In the genomic region with DNA sequence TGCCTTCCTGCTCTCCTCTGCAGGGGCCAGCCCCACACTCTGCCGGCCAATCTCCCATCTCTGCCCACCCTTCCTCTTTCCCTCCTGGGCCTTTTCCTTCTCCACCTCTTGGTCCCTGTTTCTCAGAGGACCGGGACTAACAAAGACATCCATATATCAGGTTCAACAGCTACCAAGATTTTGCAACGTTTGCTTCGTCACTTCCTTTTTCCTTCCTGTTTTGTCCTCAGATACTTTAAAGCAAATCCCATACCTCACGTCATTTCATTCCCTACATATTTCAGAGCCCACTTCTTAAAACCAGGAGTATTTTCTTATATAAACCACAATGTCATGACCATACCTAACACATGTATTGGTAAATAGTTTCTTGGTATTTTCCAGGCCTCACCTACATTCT, we compare ENCODE assay signal across 20 cellular contexts. TPM values are rescaled to one million over a fixed set of nuclear protein-coding genes. Genes with fewer than 3 reads are reported as not detected.
DNase-seq lines count a peak whose midpoint lies in the region; ATAC-seq, FAIRE-seq and TF ChIP-seq lines count a peak whose summit lies in the region.
"Had no signal": no experiment of that assay in that cellular context is flagged by ENCODE, and none has a peak within 500 bp of the region (broad histone marks: within the 10 kb centered on the region; RNA-seq: fewer than 3 reads in every experiment).

No MANE protein-coding gene starts in this region.

- H3K27me3 ChIP-seq in astrocyte (ENCODE audit: insufficient read depth, low read length): no peaks in the 10 kb centered on the region
- H3K27me3 ChIP-seq: brain microvascular endothelial cell, gastrocnemius medialis had no signal

- H3K9me3 Mint-ChIP-seq in astrocyte (ENCODE audit: unreplicated experiment) (peaks cover 2% of the 10 kb centered on the region), type B pancreatic cell (peaks cover 7% of the 10 kb centered on the region)
- no peaks in the 10 kb centered on the region for H3K9me3 Mint-ChIP-seq in activated naive CD4-positive, alpha-beta T cell treated with anti-CD3 and anti-CD28 coated beads for 36 hours

- no peaks in the 10 kb centered on the region for H4K20me1 ChIP-seq in astrocyte (ENCODE audit: insufficient read depth, low read length)

- H3K4me3 ChIP-seq in astrocyte (ENCODE audit: insufficient read depth, low read depth, low read length): no peak overlapping the region
- H3K4me3 ChIP-seq: gastrocnemius medialis, GM23338 had no signal

- CTCF ChIA-PET in activated naive CD4-positive, alpha-beta T cell treated with anti-CD3 and anti-CD28 coated beads for 36 hours (lab: Charles Lee): no interaction called here

- no peaks in the 10 kb centered on the region for H3K36me3 ChIP-seq in astrocyte (ENCODE audit: insufficient read depth, low read length)
- H3K36me3 ChIP-seq: brain microvascular endothelial cell, gastrocnemius medialis had no signal

- H3K27ac ChIP-seq in astrocyte (ENCODE audit: low read depth, low read length): no peak overlapping the region
- H3K27ac ChIP-seq: brain microvascular endothelial cell, gastrocnemius medialis had no signal

- H3K4me1 Mint-ChIP-seq in astrocyte (ENCODE audit: low read depth, unreplicated experiment) (peaks cover 14% of the 10 kb centered on the region), type B pancreatic cell (ENCODE audit: unreplicated experiment) (peaks cover 29% of the 10 kb centered on the region)
- H3K4me1 Mint-ChIP-seq in activated naive CD4-positive, alpha-beta T cell treated with anti-CD3 and anti-CD28 coated beads for 36 hours (ENCODE audit: low read depth): peaks cover 4% of the 10 kb centered on the region
- H3K4me1 Mint-ChIP-seq: GM23338 had no signal

- TF ChIP-seq CTCF in astrocyte (IDR thresholded peaks at IDR 0.05; ENCODE audit: insufficient read depth, low read depth, low read length): no peak
- TF ChIP-seq CTCF in type B pancreatic cell (conservative IDR thresholded peaks at IDR 0.05): no peak

- intact Hi-C loops in activated naive CD4-positive, alpha-beta T cell treated with anti-CD3 and anti-CD28 coated beads for 36 hours (cut with micrococcal nuclease): no loop called here

- no peaks in the 10 kb centered on the region for H3K79me2 ChIP-seq in astrocyte (ENCODE audit: insufficient read depth, low read length)

- H3K4me1 ChIP-seq in astrocyte (ENCODE audit: insufficient read depth, low read length): peaks cover 16% of the 10 kb centered on the region
- H3K4me1 ChIP-seq: gastrocnemius medialis had no signal

- H3K4me2 ChIP-seq in astrocyte (ENCODE audit: low read length): no peak overlapping the region
- H3K4me2 ChIP-seq: GM23338 had no signal

- H2AFZ ChIP-seq in astrocyte (ENCODE audit: low read depth, low read length): no peak overlapping the region

- ATAC-seq in GM21447 (IDR thresholded peaks at IDR 0.05; ENCODE audit: unreplicated experiment): no peak
- ATAC-seq: activated CD4-positive, alpha-beta T cell treated with anti-CD3 and anti-CD28 coated beads for 36 hours; gastrocnemius medialis; GM23338 had no signal

- H3K4me3 Mint-ChIP-seq in astrocyte (ENCODE audit: unreplicated experiment) (no peak overlapping the region), type B pancreatic cell (no peak overlapping the region)
- no peak overlapping the region for H3K4me3 Mint-ChIP-seq in activated naive CD4-positive, alpha-beta T cell treated with anti-CD3 and anti-CD28 coated beads for 36 hours
- H3K4me3 Mint-ChIP-seq: activated CD4-positive, alpha-beta T cell treated with anti-CD3 and anti-CD28 coated beads for 36 hours; GM23338 had no signal

- H3K9ac ChIP-seq in astrocyte (ENCODE audit: low read length): no peak overlapping the region

- no peak for FAIRE-seq in astrocyte (lab: Jason Lieb, UNC)
- FAIRE-seq: TTC549 had no signal

- DNase-seq in ELR (ENCODE audit: low read depth): peak; percentile 63
- peak; percentile 47 to 54 for DNase-seq in Kasumi-1 (lab: John Stamatoyannopoulos, UW)
- peak; percentile 25 for DNase-seq in astrocyte (ENCODE audit: low read depth)
- DNase-seq in lung microvascular endothelial cell (ENCODE audit: low read depth in 2 of 2): peak; percentile 17 to 85
- no peak for DNase-seq in iPS-NIHi11 (ENCODE audit: low spot score)
- DNase-seq in type B pancreatic cell (ENCODE audit: extremely low spot score, unreplicated experiment): no peak
- no peak for DNase-seq in activated naive CD4-positive, alpha-beta T cell treated with anti-CD3 and anti-CD28 coated beads for 36 hours
- DNase-seq: activated CD4-positive, alpha-beta T cell treated with anti-CD3 and anti-CD28 coated beads for 36 hours; brain microvascular endothelial cell; Calu3; EL; gastrocnemius medialis; MM.1S; NCI-H187 treated with DMSO at 0.1 percent for 48 hours; NCI-H345; nucleus accumbens; SW 1271 had no signal

- H3K9me3 ChIP-seq in astrocyte (ENCODE audit: insufficient read depth, low read depth, low read length): no peaks in the 10 kb centered on the region
- H3K9me3 ChIP-seq: gastrocnemius medialis had no signal

- H3K27me3 Mint-ChIP-seq in astrocyte (ENCODE audit: low read depth, unreplicated experiment): no peaks in the 10 kb centered on the region
- no peaks in the 10 kb centered on the region for H3K27me3 Mint-ChIP-seq in type B pancreatic cell
- no peaks in the 10 kb centered on the region for H3K27me3 Mint-ChIP-seq in activated naive CD4-positive, alpha-beta T cell treated with anti-CD3 and anti-CD28 coated beads for 36 hours (ENCODE audit: low read depth)

- H3K27ac Mint-ChIP-seq in astrocyte (ENCODE audit: unreplicated experiment) (no peak overlapping the region), type B pancreatic cell (no peak overlapping the region)
- no peak overlapping the region for H3K27ac Mint-ChIP-seq in activated naive CD4-positive, alpha-beta T cell treated with anti-CD3 and anti-CD28 coated beads for 36 hours
- H3K27ac Mint-ChIP-seq: activated CD4-positive, alpha-beta T cell treated with anti-CD3 and anti-CD28 coated beads for 36 hours; GM23338 had no signal

- H3K36me3 Mint-ChIP-seq in astrocyte (ENCODE audit: low read depth, unreplicated experiment) (peaks cover 2% of the 10 kb centered on the region), type B pancreatic cell (no peaks in the 10 kb centered on the region)
- H3K36me3 Mint-ChIP-seq in activated naive CD4-positive, alpha-beta T cell treated with anti-CD3 and anti-CD28 coated beads for 36 hours (ENCODE audit: low read depth): no peaks in the 10 kb centered on the region

RNA-seq across cellular contexts. Expression of gene USP10, which starts 7.3 kb away (rescaled TPM):
- total RNA-seq in astrocyte: 105 and 107 TPM in 2 replicates
- 27.0 and 39.3 TPM in 2 replicates for total RNA-seq in lung microvascular endothelial cell
- 97.7 and 110 TPM in 2 replicates for total RNA-seq in type B pancreatic cell (ENCODE audit: low replicate concordance)
- 10 to 100 TPM; 93.9 to 95.2 TPM for total RNA-seq in activated naive CD4-positive, alpha-beta T cell treated with anti-CD3 and anti-CD28 coated beads for 36 hours

RNA-seq across cellular contexts. Expression of gene KLHL36, which starts 44.1 kb away (rescaled TPM):
- 46.3 and 49.0 TPM in 2 replicates for total RNA-seq in astrocyte
- total RNA-seq in lung microvascular endothelial cell: 33.1 and 49.8 TPM in 2 replicates
- 40.3 and 64.7 TPM in 2 replicates for total RNA-seq in type B pancreatic cell (ENCODE audit: low replicate concordance)
- total RNA-seq in activated naive CD4-positive, alpha-beta T cell treated with anti-CD3 and anti-CD28 coated beads for 36 hours: 10 to 100 TPM; 45.7 to 50.3 TPM

Comparison
In these comparisons a context has a peak if more than half of its experiments do, and no peak if none do; other contexts are left out.
1. DNase-seq: peak in ELR (single experiment), Kasumi-1 (2 of 2), astrocyte (single experiment) and lung microvascular endothelial cell (2 of 2); none in iPS-NIHi11 (single experiment), type B pancreatic cell (single experiment) and activated naive CD4-positive, alpha-beta T cell treated with anti-CD3 and anti-CD28 coated beads for 36 hours (single experiment).